Comparison of ENCODE assay signal across 8 cellular contexts in the genomic region with DNA sequence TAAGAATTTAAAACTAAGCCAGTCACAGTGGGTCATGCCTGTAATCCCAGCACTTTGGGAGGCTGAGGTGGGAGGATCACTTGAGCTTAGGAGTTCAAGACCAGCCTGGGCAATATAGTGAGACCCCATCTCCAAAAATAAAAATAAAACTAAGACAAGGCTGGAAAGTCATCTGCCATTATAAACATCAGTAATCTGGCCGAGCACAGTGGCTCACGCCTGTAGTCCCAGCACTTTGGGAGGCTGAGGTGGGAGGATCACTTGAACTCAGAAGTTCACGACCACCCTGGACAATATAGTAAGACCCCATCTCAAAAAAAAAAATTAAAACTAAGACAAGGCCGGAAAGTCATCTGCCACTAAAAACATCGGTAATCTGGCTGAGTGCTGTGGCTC. TPM values are rescaled to one million over a fixed set of nuclear protein-coding genes. Genes with fewer than 3 reads are reported as not detected.
DNase-seq lines count a peak whose midpoint lies in the region; ATAC-seq, FAIRE-seq and TF ChIP-seq lines count a peak whose summit lies in the region.
"Not testable (repeated sequence)": the region's sequence is repeated elsewhere in the genome, so short reads cannot be mapped to it uniquely, and the experiment has no call there.

No MANE protein-coding gene starts in this region.

- intact Hi-C loops in activated naive CD4-positive, alpha-beta T cell treated with anti-CD3 and anti-CD28 coated beads for 36 hours (cut with micrococcal nuclease), result loop anchor here (10.0 kb wide), 1 partner anchor 950 kb away; no protein-coding TSS in a partner anchor
- intact Hi-C loops in mammary epithelial cell (cut with micrococcal nuclease); natural killer cell (cut with micrococcal nuclease): not testable (repeated sequence)

- not testable (repeated sequence) for DNase-seq in A549 (ENCODE audit: low read depth in 1 of 2, low spot score in 1 of 2); DND-41; T-helper 2 cell treated with Interferon-gamma antibody and Interleukin-4, amounts not matched to agents 5 μg/mL and 100 μg/mL, for 36 hours (ENCODE audit: low spot score); activated naive CD4-positive, alpha-beta T cell treated with anti-CD3 and anti-CD28 coated beads for 36 hours; mammary epithelial cell; natural killer cell

- TF ChIP-seq RAD21 in A549 (conservative IDR thresholded peaks at IDR 0.05 in 1 of 2, IDR thresholded peaks at IDR 0.05 in 1 of 2), result not testable (repeated sequence)

- not testable (repeated sequence) for H4K20me1 ChIP-seq in DND-41 (ENCODE audit: insufficient read depth, low read length); Loucy (ENCODE audit: insufficient read depth, low read length, poor library complexity, severe bottlenecking); mammary epithelial cell (ENCODE audit: insufficient read depth, low read length)

- dilution Hi-C loops in mammary epithelial cell (cut with HindIII; ENCODE audit: low sequenced_read_pairs), result not testable (repeated sequence)

- H3K9me3 ChIP-seq in A549; DND-41 (ENCODE audit: insufficient read depth, low read length, severe bottlenecking); Loucy (ENCODE audit: insufficient read depth, low read depth, low read length); mammary epithelial cell (replicated peaks; ENCODE audit: insufficient read depth, low read length): not testable (repeated sequence)

- BruUV-seq in mammary epithelial cell (replicated peaks; lab: Mats Ljungman, UMichigan), result not testable (repeated sequence)

- H3K27me3 ChIP-seq in DND-41 (ENCODE audit: insufficient read depth, low read length, poor library complexity); Loucy (ENCODE audit: insufficient read depth, low read length, poor library complexity, severe bottlenecking); mammary epithelial cell (ENCODE audit: insufficient read depth, low read length); rectal smooth muscle tissue (ENCODE audit: control insufficient read depth, insufficient read depth, low read length): not testable (repeated sequence)

- not testable (repeated sequence) for H3K4me1 ChIP-seq in A549; mammary epithelial cell (ENCODE audit: insufficient read depth, low read length); rectal smooth muscle tissue (ENCODE audit: control insufficient read depth, insufficient read depth, low read length)
- peaks cover 20% of the 10 kb centered on the region for H3K4me1 ChIP-seq in DND-41 (ENCODE audit: insufficient read depth, low read length)
- peaks cover 14% of the 10 kb centered on the region for H3K4me1 ChIP-seq in Loucy (ENCODE audit: insufficient read depth, low read length, poor library complexity, severe bottlenecking)

- H3K9me3 Mint-ChIP-seq in T-helper 2 cell treated with Interferon-gamma antibody and Interleukin-4, amounts not matched to agents 5 μg/mL and 100 μg/mL, for 36 hours; activated naive CD4-positive, alpha-beta T cell treated with anti-CD3 and anti-CD28 coated beads for 36 hours; natural killer cell: not testable (repeated sequence)

- not testable (repeated sequence) for H3F3A ChIP-seq in Loucy (ENCODE audit: low read depth)

- not testable (repeated sequence) for ATAC-seq in A549; DND-41 (ENCODE audit: insufficient read depth, low read depth); natural killer cell

- TF ChIP-seq POLR2A in A549 (IDR thresholded peaks at IDR 0.05; ENCODE audit: low read length), result not testable (repeated sequence)

- H3K27ac ChIP-seq in A549 (peak overlapping the region in 1 of 2 experiments; percentile 84; a peak in 2 of 6 replicates), rectal smooth muscle tissue (ENCODE audit: low read depth, low read length) (peak overlapping the region; percentile 96)
- H3K27ac ChIP-seq in DND-41 (ENCODE audit: low read length); mammary epithelial cell (ENCODE audit: insufficient read depth, low read depth, low read length): not testable (repeated sequence)

- not testable (repeated sequence) for H3K9ac ChIP-seq in DND-41 (ENCODE audit: low read depth, low read length); Loucy (ENCODE audit: low read depth, low read length, poor library complexity, severe bottlenecking); mammary epithelial cell (ENCODE audit: insufficient read depth, low read length); rectal smooth muscle tissue (ENCODE audit: low read length)

- H3K4me2 ChIP-seq in A549 (peak overlapping the region; percentile 86; the same call in 2 of the 3 replicates), DND-41 (ENCODE audit: insufficient read depth, low read length) (peak overlapping the region; percentile 72), Loucy (ENCODE audit: low read depth, low read length, poor library complexity, severe bottlenecking) (peak overlapping the region; percentile 97), mammary epithelial cell (ENCODE audit: insufficient read depth, low read depth, low read length) (peak overlapping the region; percentile 93)

- H3K36me3 Mint-ChIP-seq in T-helper 2 cell treated with Interferon-gamma antibody and Interleukin-4, amounts not matched to agents 5 μg/mL and 100 μg/mL, for 36 hours (ENCODE audit: low read depth); activated naive CD4-positive, alpha-beta T cell treated with anti-CD3 and anti-CD28 coated beads for 36 hours (ENCODE audit: low read depth); natural killer cell: not testable (repeated sequence)

- H3K27me3 Mint-ChIP-seq in T-helper 2 cell treated with Interferon-gamma antibody and Interleukin-4, amounts not matched to agents 5 μg/mL and 100 μg/mL, for 36 hours (ENCODE audit: low read depth); activated naive CD4-positive, alpha-beta T cell treated with anti-CD3 and anti-CD28 coated beads for 36 hours (ENCODE audit: low read depth); natural killer cell (ENCODE audit: low read depth in 2 of 2): not testable (repeated sequence)

- H3K9me2 ChIP-seq in Loucy (replicated peaks; ENCODE audit: low read depth, low read length), result not testable (repeated sequence)

- H2AFZ ChIP-seq in DND-41 (ENCODE audit: low read depth, low read length), result peak overlapping the region; percentile 92; the same call in 1 of the 2 replicates
- not testable (repeated sequence) for H2AFZ ChIP-seq in Loucy (ENCODE audit: low read length); mammary epithelial cell (ENCODE audit: low read depth, low read length)

- not testable (repeated sequence) for TF ChIP-seq EP300 in A549 (IDR thresholded peaks at IDR 0.05)

- H3K79me2 ChIP-seq in DND-41 (ENCODE audit: insufficient read depth, low read length); Loucy (ENCODE audit: insufficient read depth, low read length); mammary epithelial cell (ENCODE audit: insufficient read depth, low read length): not testable (repeated sequence)

- WGBS in A549 (ENCODE audit: missing lambda C conversion rate), result 99% methylated on average over 5 of the region's 5 CpGs
- 94% methylated on average over 3 of the region's 5 CpGs for WGBS in mammary epithelial cell (ENCODE audit: low coverage, missing lambda C conversion rate)

- FAIRE-seq in A549 (lab: Jason Lieb, UNC), result not testable (repeated sequence)

- H3K4me1 Mint-ChIP-seq in T-helper 2 cell treated with Interferon-gamma antibody and Interleukin-4, amounts not matched to agents 5 μg/mL and 100 μg/mL, for 36 hours (ENCODE audit: low read depth), result not testable (repeated sequence)
- H3K4me1 Mint-ChIP-seq in activated naive CD4-positive, alpha-beta T cell treated with anti-CD3 and anti-CD28 coated beads for 36 hours (ENCODE audit: low read depth), result peaks cover 11% of the 10 kb centered on the region
- H3K4me1 Mint-ChIP-seq in natural killer cell, result peaks cover 14 to 16% of the 10 kb centered on the region in 2 donors

- H3K4me3 ChIP-seq in A549; DND-41 (ENCODE audit: low read depth in 1 of 2, low read length in 2 of 2); mammary epithelial cell (replicated peaks in 1 of 3; ENCODE audit: insufficient read depth in 1 of 3, low read depth in 2 of 3, low read length in 3 of 3); rectal smooth muscle tissue (ENCODE audit: low read length): not testable (repeated sequence)
- H3K4me3 ChIP-seq in Loucy (ENCODE audit: low read length, poor library complexity, severe bottlenecking), result peak overlapping the region; percentile 89

- TF ChIP-seq CTCF in A549 (IDR thresholded peaks at IDR 0.05); DND-41 (IDR thresholded peaks at IDR 0.05; ENCODE audit: borderline replicate concordance, extremely low read depth, low read length, poor library complexity, severe bottlenecking); Loucy (conservative IDR thresholded peaks at IDR 0.05; ENCODE audit: low read length); mammary epithelial cell (conservative IDR thresholded peaks at IDR 0.05 in 1 of 2, IDR thresholded peaks at IDR 0.05 in 1 of 2; ENCODE audit: extremely low read depth in 1 of 2, insufficient read depth in 1 of 2, low read depth in 1 of 2, low read length in 2 of 2); natural killer cell (IDR thresholded peaks at IDR 0.05): not testable (repeated sequence)

- CTCF ChIA-PET in A549 (lab: Yijun Ruan, JAX), result interaction anchor here (1.0 to 1.1 kb wide), 2 partner anchors 9 to 26 kb away, joined by 3 read pairs; no protein-coding TSS in a partner anchor
- CTCF ChIA-PET in activated naive CD4-positive, alpha-beta T cell treated with anti-CD3 and anti-CD28 coated beads for 36 hours (lab: Charles Lee), result interaction anchor here (0.6 to 0.7 kb wide), 2 partner anchors 161 to 953 kb away, joined by 4 read pairs; no protein-coding TSS in a partner anchor
- CTCF ChIA-PET in mammary epithelial cell (lab: Charles Lee; ENCODE audit: low non-redundant PET), result not testable (repeated sequence)

- H3K36me3 ChIP-seq in DND-41 (ENCODE audit: insufficient read depth, low read length), result peaks cover 15% of the 10 kb centered on the region
- not testable (repeated sequence) for H3K36me3 ChIP-seq in Loucy (ENCODE audit: insufficient read depth, low read length); mammary epithelial cell (ENCODE audit: insufficient read depth, low read length); rectal smooth muscle tissue (ENCODE audit: control insufficient read depth, insufficient read depth, low read length)

- POLR2A ChIA-PET in A549 (lab: Yijun Ruan, JAX), result not testable (repeated sequence)

- in situ Hi-C loops in mammary epithelial cell (cut with MboI; ENCODE audit: low sequenced_read_pairs in 2 of 2), result not testable (repeated sequence)

- H3K27ac Mint-ChIP-seq in T-helper 2 cell treated with Interferon-gamma antibody and Interleukin-4, amounts not matched to agents 5 μg/mL and 100 μg/mL, for 36 hours, result peak overlapping the region; percentile 10
- not testable (repeated sequence) for H3K27ac Mint-ChIP-seq in activated naive CD4-positive, alpha-beta T cell treated with anti-CD3 and anti-CD28 coated beads for 36 hours
- peak overlapping the region; percentile 86 to 92 for H3K27ac Mint-ChIP-seq in natural killer cell

- H3K4me3 Mint-ChIP-seq in T-helper 2 cell treated with Interferon-gamma antibody and Interleukin-4, amounts not matched to agents 5 μg/mL and 100 μg/mL, for 36 hours; natural killer cell: not testable (repeated sequence)
- peak overlapping the region; percentile 18 for H3K4me3 Mint-ChIP-seq in activated naive CD4-positive, alpha-beta T cell treated with anti-CD3 and anti-CD28 coated beads for 36 hours

RNA-seq across cellular contexts. Expression of a gene that starts 1.2 kb away (rescaled TPM):
- polyA plus RNA-seq in A549 (2011; rRNA removed), result 15.8 and 17.8 TPM in 2 replicates
- 8.8 and 10.4 TPM in 2 replicates for polyA plus RNA-seq in A549 (2012; cell fraction: cytosol; rRNA removed)
- polyA plus RNA-seq in A549 (2012; cell fraction: nucleus; rRNA removed), result 5.7 and 7.0 TPM in 2 replicates
- polyA plus RNA-seq in A549 (2017; fragmentation: RNase III; extraction: RNeasy Plus Mini Kit Qiagen cat#74134 plus additional on column Dnase treatment), result 33.9 to 39.1 TPM (median 35.0 TPM) in 3 replicates
- 5.5 and 5.8 TPM in 2 replicates for polyA minus RNA-seq in A549 (2011; rRNA and poly(A)+ RNA removed)
- 1 to 10 TPM; 8.2 to 9.8 TPM for total RNA-seq in activated naive CD4-positive, alpha-beta T cell treated with anti-CD3 and anti-CD28 coated beads for 36 hours
- total RNA-seq in mammary epithelial cell, result 10 to 100 TPM; 11.5 to 15.0 TPM
- 9.7 TPM for polyA plus RNA-seq in mammary epithelial cell
- 14.2 TPM for polyA minus RNA-seq in mammary epithelial cell
- 1 to 10 TPM; 1.3 to 1.7 (median 1.3) TPM for total RNA-seq in natural killer cell
